ENCODE assay signal across 23 cellular contexts in genomic region chr5:174100490-174100889, GRCh38. TPM values are rescaled to one million over a fixed set of nuclear protein-coding genes. Genes with fewer than 3 reads are reported as not detected.
"Had no signal": no experiment of that assay in that cellular context is flagged by ENCODE, and none has a peak within 500 bp of the region (broad histone marks: within the 10 kb centered on the region; RNA-seq: fewer than 3 reads in every experiment).

No MANE protein-coding gene starts in this region.

- H3K4me1 ChIP-seq: heart left ventricle, neural progenitor cell, spleen, suprapubic skin, thyroid gland, uterus had no signal

- H3K4me1 Mint-ChIP-seq: mesothelial cell of epicardium; stimulated activated naive B cell treated with anti-CD40 and anti-IgM and Interleukin-4, amounts not matched to agents 10 μg/mL and 1 μg/mL and 100 μg/mL, for 72 hours had no signal

- FAIRE-seq: islet of Langerhans had no signal

- H3K27me3 ChIP-seq: neural progenitor cell, thyroid gland, uterus had no signal

- H3K27ac Mint-ChIP-seq: dendritic cell treated with granulocyte-macrophage colony-stimulating factor and Interleukin-4, amounts not matched to agents 40 ng/mL and 50 ng/mL, for 4 days; mesothelial cell of epicardium; natural killer cell treated with Interleukin-12 subunit alpha and Interleukin-12 subunit beta and Interleukin-15 and Interleukin-18, amount 100 ng/mL, for 72 hours; neural progenitor cell; stimulated activated naive B cell treated with anti-CD40 and anti-IgM and Interleukin-4, amounts not matched to agents 10 μg/mL and 1 μg/mL and 100 μg/mL, for 72 hours; type B pancreatic cell had no signal

- DNase-seq: foreskin melanocyte; heart left ventricle; hippocampal formation; mammary epithelial cell; occipital lobe; spleen; stimulated activated CD4-positive, alpha-beta T cell treated with anti-CD3 and anti-CD28 coated beads, Interleukin-15, amount 100 ng/mL, for 24 hours; stimulated activated CD4-positive, alpha-beta T cell treated with anti-CD3 and anti-CD28 coated beads, Interleukin-2, amount 100 ng/mL, for 24 hours; stimulated activated CD4-positive, alpha-beta T cell treated with anti-CD3 and anti-CD28 coated beads, Interleukin-4, amount 100 ng/mL, for 4 hours; stimulated activated naive B cell treated with anti-CD40 and anti-IgM and Interleukin-4, amounts not matched to agents 10 μg/mL and 1 μg/mL and 100 μg/mL, for 72 hours; thyroid gland; uterus had no signal

- H3K4me3 ChIP-seq: heart left ventricle, neural progenitor cell, spleen, suprapubic skin, thyroid gland, uterus had no signal

- H3K9me3 Mint-ChIP-seq: dendritic cell treated with granulocyte-macrophage colony-stimulating factor and Interleukin-4, amounts not matched to agents 40 ng/mL and 50 ng/mL, for 4 days; mesothelial cell of epicardium; natural killer cell treated with Interleukin-12 subunit alpha and Interleukin-12 subunit beta and Interleukin-15 and Interleukin-18, amount 100 ng/mL, for 72 hours; neural progenitor cell; type B pancreatic cell had no signal

- H2AFZ ChIP-seq: neural progenitor cell had no signal

- H3K36me3 ChIP-seq: heart left ventricle, neural progenitor cell, spleen, suprapubic skin, thyroid gland, uterus had no signal

- H3K9ac ChIP-seq: neural progenitor cell had no signal

- H3K36me3 Mint-ChIP-seq: mesothelial cell of epicardium; natural killer cell treated with Interleukin-12 subunit alpha and Interleukin-12 subunit beta and Interleukin-15 and Interleukin-18, amount 100 ng/mL, for 72 hours; neural progenitor cell; stimulated activated naive B cell treated with anti-CD40 and anti-IgM and Interleukin-4, amounts not matched to agents 10 μg/mL and 1 μg/mL and 100 μg/mL, for 72 hours; type B pancreatic cell had no signal

- H3K27ac ChIP-seq: heart left ventricle, neural progenitor cell, spleen, suprapubic skin, thyroid gland, uterus had no signal

- H3K4me3 Mint-ChIP-seq: dendritic cell treated with granulocyte-macrophage colony-stimulating factor and Interleukin-4, amounts not matched to agents 40 ng/mL and 50 ng/mL, for 4 days; mesothelial cell of epicardium; natural killer cell treated with Interleukin-12 subunit alpha and Interleukin-12 subunit beta and Interleukin-15 and Interleukin-18, amount 100 ng/mL, for 72 hours; neural progenitor cell; stimulated activated naive B cell treated with anti-CD40 and anti-IgM and Interleukin-4, amounts not matched to agents 10 μg/mL and 1 μg/mL and 100 μg/mL, for 72 hours; type B pancreatic cell had no signal

- H3K9me3 ChIP-seq: heart left ventricle, spleen, suprapubic skin, thyroid gland, uterus had no signal

- H3K4me2 ChIP-seq: neural progenitor cell had no signal

- ATAC-seq: heart left ventricle; left lobe of liver; natural killer cell treated with Interleukin-12 subunit alpha and Interleukin-12 subunit beta and Interleukin-15 and Interleukin-18, amount 100 ng/mL, for 72 hours; sciatic nerve; stimulated activated naive B cell treated with anti-CD40 and anti-IgM and Interleukin-4, amounts not matched to agents 10 μg/mL and 1 μg/mL and 100 μg/mL, for 72 hours had no signal

- H3K27me3 Mint-ChIP-seq: type B pancreatic cell had no signal

RNA-seq across cellular contexts. Expression of gene NSG2, which starts 55.0 kb away (rescaled TPM):
- total RNA-seq: lower leg skin; mammary epithelial cell; mesothelial cell of epicardium; natural killer cell treated with Interleukin-12 subunit alpha and Interleukin-12 subunit beta and Interleukin-15 and Interleukin-18, amount 100 ng/mL, for 72 hours; pulmonary artery endothelial cell; sciatic nerve; suprapubic skin had no signal
- polyA plus RNA-seq: mammary epithelial cell, spleen had no signal
